8 cellular contexts compared by ENCODE assay signal in the genomic region with DNA sequence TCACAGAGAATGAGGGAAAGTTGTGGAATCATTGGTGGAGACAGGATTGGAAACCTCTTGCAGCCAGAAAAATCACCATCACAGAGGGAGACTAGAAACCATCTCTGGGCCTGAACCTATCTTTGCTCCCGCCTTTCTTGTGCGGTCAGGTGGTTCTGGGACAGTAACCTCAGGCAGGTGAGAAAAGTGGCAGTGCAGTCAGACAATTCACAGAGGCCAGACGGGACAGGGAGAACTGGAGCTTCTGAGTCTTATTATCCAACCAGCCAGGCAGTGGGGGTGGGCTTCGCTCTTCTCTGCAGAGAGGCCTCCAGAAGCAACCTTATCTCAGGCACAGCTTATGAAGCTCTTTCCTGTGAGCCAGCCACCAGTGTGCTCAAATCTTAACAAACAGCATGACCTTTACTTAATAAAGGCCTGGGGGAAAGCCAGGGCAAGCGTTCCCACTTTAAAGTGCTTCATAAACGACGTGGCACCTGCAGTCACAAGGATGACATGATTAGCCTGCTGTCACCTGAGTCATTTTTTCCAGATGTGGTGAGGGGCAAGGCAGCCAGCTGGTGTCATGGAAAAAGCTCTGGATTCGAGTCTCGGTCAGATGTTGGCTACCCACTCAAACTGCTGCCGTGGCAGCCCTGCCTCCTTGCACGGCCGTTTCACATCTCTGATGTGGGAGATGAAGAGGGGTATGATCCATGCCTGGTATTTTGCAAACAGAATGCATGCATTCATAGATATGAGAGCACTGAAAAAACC.
A peak's percentile ranks its signal among the peaks of the same experiment; 100 is the strongest.
DNase-seq lines count a peak whose midpoint lies in the region; ATAC-seq lines count a peak whose summit lies in the region.

No MANE protein-coding gene starts in this region.

- H3K4me1 ChIP-seq in thymus (ENCODE audit: control insufficient read depth, insufficient read depth, low read length), result peaks cover 35% of the 10 kb centered on the region

- peak; percentile 29 for DNase-seq in activated gamma-delta T cell treated with Interleukin-2 at 50 U/mL for 16 hours
- DNase-seq in activated gamma-delta T cell (lab: John Stamatoyannopoulos, UW), result no peak
- DNase-seq in activated CD8-positive, alpha-beta memory T cell treated with anti-CD3 and anti-CD28 coated beads for 48 hours (ENCODE audit: low read depth in 2 of 3, low spot score in 2 of 3), result peak in 2 of 3 experiments; percentile 58 to 61
- DNase-seq in lung microvascular endothelial cell (ENCODE audit: low read depth in 2 of 2), result peak; percentile 60 to 64
- DNase-seq in hepatic stellate cell (ENCODE audit: low spot score), result no peak

- H3K4me3 ChIP-seq in thymus (ENCODE audit: low read length), result no peak overlapping the region

- ATAC-seq in HG03521 (IDR thresholded peaks at IDR 0.05; ENCODE audit: unreplicated experiment), result no peak
- ATAC-seq in HG03565 (IDR thresholded peaks at IDR 0.05; ENCODE audit: unreplicated experiment), result no peak

- 50% methylated on average over 12 of the region's 12 CpGs for WGBS in thymus

- no peaks in the 10 kb centered on the region for H3K36me3 ChIP-seq in thymus (ENCODE audit: control insufficient read depth, insufficient read depth)

- H3K27ac ChIP-seq in thymus (ENCODE audit: low read depth), result peak overlapping the region; percentile 53

- no peaks in the 10 kb centered on the region for H3K9me3 ChIP-seq in thymus (ENCODE audit: control insufficient read depth)

- H3K27me3 ChIP-seq in thymus (ENCODE audit: control insufficient read depth, insufficient read depth), result no peaks in the 10 kb centered on the region

Comparison
In these comparisons a context has a peak if more than half of its experiments do, and no peak if none do; other contexts are left out.
1. DNase-seq: peak in activated gamma-delta T cell treated with Interleukin-2 at 50 U/mL for 16 hours (single experiment), activated CD8-positive, alpha-beta memory T cell treated with anti-CD3 and anti-CD28 coated beads for 48 hours (2 of 3) and lung microvascular endothelial cell (2 of 2); none in activated gamma-delta T cell (single experiment) and hepatic stellate cell (single experiment).